Comparison of ENCODE assay signal across 21 cellular contexts in the genomic region with DNA sequence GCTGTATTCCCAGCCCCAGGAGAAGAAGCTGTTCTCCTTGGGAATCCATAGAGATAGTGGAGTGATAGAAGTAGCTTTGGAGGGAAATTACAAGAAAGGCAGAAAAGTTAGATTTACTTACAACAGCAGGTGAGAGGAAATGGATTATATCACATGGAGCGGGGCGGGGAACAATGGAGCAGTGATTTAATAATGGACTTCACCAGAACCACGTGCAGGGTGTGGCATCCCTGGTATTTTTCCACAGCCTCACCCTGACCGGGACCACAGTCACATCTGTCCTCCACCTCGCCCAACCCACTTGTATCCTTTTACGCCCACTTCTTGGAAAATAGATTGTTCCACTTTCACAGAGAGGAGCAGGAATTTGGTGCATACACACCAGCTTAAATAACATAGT. TPM values are rescaled to one million over a fixed set of nuclear protein-coding genes. Genes with fewer than 3 reads are reported as not detected.
DNase-seq lines count a peak whose midpoint lies in the region; ATAC-seq and TF ChIP-seq lines count a peak whose summit lies in the region.
"Had no signal": no experiment of that assay in that cellular context is flagged by ENCODE, and none has a peak within 500 bp of the region (broad histone marks: within the 10 kb centered on the region; RNA-seq: fewer than 3 reads in every experiment).

No MANE protein-coding gene starts in this region.

- H3K4me1 ChIP-seq in heart left ventricle, result peaks cover 0 to 40% (median 14%) of the 10 kb centered on the region in 12 donors
- H3K4me1 ChIP-seq in adrenal gland (replicated peaks in 1 of 2), result peaks cover 68 to 80% of the 10 kb centered on the region in 2 donors
- H3K4me1 ChIP-seq in mesendoderm (ENCODE audit: control insufficient read depth, low read depth, low read length), result peaks cover 3% of the 10 kb centered on the region

- H2BK5ac ChIP-seq in mesendoderm (ENCODE audit: low read length), result no peak overlapping the region

- H4K5ac ChIP-seq in mesendoderm (ENCODE audit: low read length), result no peak overlapping the region

- TF ChIP-seq POLR2A in heart left ventricle (IDR thresholded peaks at IDR 0.05) (no peak), adrenal gland (IDR thresholded peaks at IDR 0.05) (no peak)

- no peak overlapping the region for H4K8ac ChIP-seq in mesendoderm (ENCODE audit: low read depth, low read length)

- H3K4me3 ChIP-seq in heart left ventricle, result no peak overlapping the region
- H3K4me3 ChIP-seq in adrenal gland, result no peak overlapping the region
- H3K4me3 ChIP-seq in mesendoderm (ENCODE audit: low read length), result no peak overlapping the region
- H3K4me3 ChIP-seq: body of pancreas had no signal

- no peak overlapping the region for H2BK15ac ChIP-seq in mesendoderm (replicated peaks; ENCODE audit: low read depth)

- no peaks in the 10 kb centered on the region for H3K36me3 ChIP-seq in heart left ventricle
- no peaks in the 10 kb centered on the region for H3K36me3 ChIP-seq in adrenal gland (replicated peaks in 1 of 2)
- no peaks in the 10 kb centered on the region for H3K36me3 ChIP-seq in mesendoderm (ENCODE audit: control insufficient read depth, insufficient read depth, low read length)

- H2AK5ac ChIP-seq in mesendoderm (ENCODE audit: low read length), result no peak overlapping the region

- no peak overlapping the region for H3K23ac ChIP-seq in mesendoderm (ENCODE audit: low read length)

- no peak overlapping the region for H3K4ac ChIP-seq in mesendoderm (ENCODE audit: low read depth, low read length)

- DNase-seq in heart left ventricle, result peak in 4 of 5 donors; percentile 37 to 64 (median 48)
- DNase-seq in Right ventricle myocardium superior, result no peak
- peak in 3 of 7 donors; percentile 41 to 64 (median 46) for DNase-seq in adrenal gland
- no peak for DNase-seq in mesendoderm
- DNase-seq in ureter (ENCODE audit: low spot score), result peak; percentile 44
- no peak for DNase-seq in stimulated activated CD4-positive, alpha-beta T cell treated with anti-CD3 and anti-CD28 coated beads, Interleukin-12 subunit alpha, Interleukin-12 subunit beta, amount 100 ng/mL, for 4 hours
- DNase-seq in activated naive CD4-positive, alpha-beta T cell treated with Interleukin-2 at 50 U/mL for 16 hours, result no peak
- DNase-seq: activated T-cell treated with anti-CD3 and anti-CD28 coated beads, Interleukin-2, amount 50 U/mL, for 1 hour; body of pancreas; C1 segment of cervical spinal cord; DMS153; foreskin melanocyte; naive thymus-derived CD8-positive, alpha-beta T cell; NCI-H187; NCI-H226; SIG-M5; stimulated activated CD8-positive, alpha-beta memory T cell treated with anti-CD3 and anti-CD28 coated beads, Interleukin-4, amount 100 ng/mL, for 48 hours; T-helper 17 cell had no signal

- no peak overlapping the region for H3K9ac ChIP-seq in mesendoderm (ENCODE audit: low read length)

- no peak overlapping the region for H2BK120ac ChIP-seq in mesendoderm (ENCODE audit: low read depth, low read length)

- intact Hi-C loops in heart left ventricle (cut with DNase I), result loop anchor here in 2 of 10 donors (1.0 to 10.0 kb wide), 2 partner anchors 56 to 74 kb away; no protein-coding TSS in a partner anchor
- intact Hi-C loops in Right ventricle myocardium superior (cut with DNase I), result no loop called here
- intact Hi-C loops in adrenal gland (cut with DNase I), result no loop called here

- H3K79me1 ChIP-seq in mesendoderm (ENCODE audit: low read length), result no peaks in the 10 kb centered on the region

- peak overlapping the region in 1 of 12 donors; percentile 22 for H3K27ac ChIP-seq in heart left ventricle
- H3K27ac ChIP-seq in adrenal gland, result peak overlapping the region in 3 of 5 donors; percentile 39 to 94 (median 81)
- no peak overlapping the region for H3K27ac ChIP-seq in mesendoderm (ENCODE audit: low read depth, low read length)
- H3K27ac ChIP-seq: body of pancreas, VCaP had no signal

- H3K4me2 ChIP-seq in mesendoderm (ENCODE audit: low read length), result no peak overlapping the region

- no peaks in the 10 kb centered on the region for H3K79me2 ChIP-seq in mesendoderm (ENCODE audit: control insufficient read depth, insufficient read depth, low read length)

- H3K18ac ChIP-seq in mesendoderm (ENCODE audit: low read length), result no peak overlapping the region

- no peaks in the 10 kb centered on the region for H3K27me3 ChIP-seq in heart left ventricle
- no peaks in the 10 kb centered on the region for H3K27me3 ChIP-seq in adrenal gland
- no peaks in the 10 kb centered on the region for H3K27me3 ChIP-seq in mesendoderm (ENCODE audit: insufficient read depth, low read length, poor library complexity)
- H3K27me3 ChIP-seq: body of pancreas had no signal

- ATAC-seq in heart left ventricle, result peak in 3 of 4 donors; percentile 35 to 80 (median 64)
- no peak for ATAC-seq in Right ventricle myocardium superior (ENCODE audit: poor library complexity)
- no peak for ATAC-seq in GM21390 (IDR thresholded peaks at IDR 0.05; ENCODE audit: unreplicated experiment)
- ATAC-seq: body of pancreas; left lobe of liver; naive thymus-derived CD8-positive, alpha-beta T cell; T-helper 17 cell had no signal

- no peak for TF ChIP-seq CTCF in heart left ventricle (IDR thresholded peaks at IDR 0.05)
- TF ChIP-seq CTCF in adrenal gland (IDR thresholded peaks at IDR 0.05), result no peak

- H3K9me3 ChIP-seq in heart left ventricle, result no peaks in the 10 kb centered on the region
- H3K9me3 ChIP-seq in adrenal gland (replicated peaks in 1 of 3), result no peaks in the 10 kb centered on the region
- H3K9me3 ChIP-seq: body of pancreas had no signal

- H3K56ac ChIP-seq in mesendoderm (ENCODE audit: low read length), result peak overlapping the region; percentile 49

- WGBS in heart left ventricle, 4 donors, result 48 to 55% (median 53%) methylated on average over 6 of the region's 6 CpGs
- 58 to 72% (median 67%) methylated on average over 6 of the region's 6 CpGs for WGBS in adrenal gland, 4 donors
- WGBS in mesendoderm (ENCODE audit: extremely low coverage, insufficient coverage, low lambda C conversion rate), result no CpG with 5 or more reads among the region's 6 CpGs

RNA-seq across cellular contexts. Expression of gene CYB5B, which starts 16.0 kb away (rescaled TPM):
- total RNA-seq in heart left ventricle, result 10 to 100 TPM; 31.1 to 89.2 (median 65.0) TPM
- 10 to 100 TPM; 46.3 to 65.7 TPM for polyA plus RNA-seq in heart left ventricle
- 55.4 TPM for total RNA-seq in Right ventricle myocardium superior
- total RNA-seq in adrenal gland, result 100 to 1,000 TPM; 153 to 763 (median 380) TPM
- 1,000 to 10,000 TPM in 1 of 3 donors, 100 to 1,000 TPM in 2; 247 to 1,039 (median 489) TPM for polyA plus RNA-seq in adrenal gland
- 222 TPM for polyA plus RNA-seq in mesendoderm (2013, experiment 1 of 2)
- polyA plus RNA-seq in mesendoderm (2013, experiment 2 of 2), result 223 TPM
- 152 TPM for total RNA-seq in ureter

RNA-seq across cellular contexts. Expression of gene TERF2, which starts 22.6 kb away (rescaled TPM):
- total RNA-seq in heart left ventricle (10 to 100 TPM in 8 of 9 donors, 1 to 10 TPM in 1; 9.7 to 45.9 (median 25.9) TPM), Right ventricle myocardium superior (19.4 TPM), adrenal gland (10 to 100 TPM; 14.8 to 38.0 (median 27.7) TPM), ureter (38.7 TPM)
- polyA plus RNA-seq in heart left ventricle (10 to 100 TPM in 1 of 2 donors, 1 to 10 TPM in 1; 6.9 to 19.2 TPM), adrenal gland (10 to 100 TPM; 11.1 to 50.1 (median 12.4) TPM)
- 32.0 TPM for polyA plus RNA-seq in mesendoderm (2013, experiment 1 of 2)
- polyA plus RNA-seq in mesendoderm (2013, experiment 2 of 2), result 34.5 TPM

RNA-seq across cellular contexts. Expression of gene TMED6, which starts 56.9 kb away (rescaled TPM):
- total RNA-seq in heart left ventricle (under 1 TPM in 2 of 9 donors, not detected in 7; 0.56 to 0.76 TPM), Right ventricle myocardium superior (not detected), adrenal gland (under 1 TPM in 4 of 8 donors, not detected in 4; 0.28 to 0.56 (median 0.44) TPM), ureter (1.5 TPM)
- polyA plus RNA-seq in heart left ventricle (under 1 TPM in 1 of 2 donors, not detected in 1; 0.08 TPM), adrenal gland (1 to 10 TPM in 1 of 3 donors, under 1 TPM in 1, not detected in 1; 0.22 to 2.5 TPM)
- polyA plus RNA-seq in mesendoderm (2013, experiment 1 of 2), result 0.06 TPM
- polyA plus RNA-seq in mesendoderm (2013, experiment 2 of 2), result 0.17 TPM

Comparison
In these comparisons a context has a peak if more than half of its experiments do, and no peak if none do; other contexts are left out.
1. ATAC-seq: peak in heart left ventricle (3 of 4); none in Right ventricle myocardium superior (single experiment) and GM21390 (single experiment).
2. DNase-seq: peak in heart left ventricle (4 of 5) and ureter (single experiment); none in Right ventricle myocardium superior (single experiment), mesendoderm (single experiment), stimulated activated CD4-positive, alpha-beta T cell treated with anti-CD3 and anti-CD28 coated beads, Interleukin-12 subunit alpha, Interleukin-12 subunit beta, amount 100 ng/mL, for 4 hours (single experiment) and activated naive CD4-positive, alpha-beta T cell treated with Interleukin-2 at 50 U/mL for 16 hours (single experiment).